23 cellular contexts compared by ENCODE assay signal in genomic region chr11:113457784-113458183, GRCh38. TPM values are rescaled to one million over a fixed set of nuclear protein-coding genes. Genes with fewer than 3 reads are reported as not detected.
DNase-seq lines count a peak whose midpoint lies in the region; FAIRE-seq and TF ChIP-seq lines count a peak whose summit lies in the region.
"Had no signal": no experiment of that assay in that cellular context is flagged by ENCODE, and none has a peak within 500 bp of the region (broad histone marks: within the 10 kb centered on the region; RNA-seq: fewer than 3 reads in every experiment).

No MANE protein-coding gene starts in this region.

- FAIRE-seq in urothelium cell line (lab: Jason Lieb, UNC), result no peak
- FAIRE-seq: HTR-8/SVneo, kidney had no signal

- H3K4me1 Mint-ChIP-seq in MCF 10A (ENCODE audit: insufficient read depth, unreplicated experiment), result no peaks in the 10 kb centered on the region
- H3K4me1 Mint-ChIP-seq: activated CD4-positive, alpha-beta memory T cell treated with anti-CD3 and anti-CD28 coated beads, Interleukin-2, amount 10 ng/mL, durations not matched to agents 7 days and 5 days; activated naive CD4-positive, alpha-beta T cell treated with anti-CD3 and anti-CD28 coated beads, Interleukin-2, amount 50 U/mL, for 24 hours; natural killer cell had no signal

- no peak overlapping the region for H3K4me3 Mint-ChIP-seq in MCF 10A (ENCODE audit: unreplicated experiment)
- H3K4me3 Mint-ChIP-seq: activated CD4-positive, alpha-beta memory T cell treated with anti-CD3 and anti-CD28 coated beads, Interleukin-2, amount 10 ng/mL, durations not matched to agents 7 days and 5 days; activated naive CD4-positive, alpha-beta T cell treated with anti-CD3 and anti-CD28 coated beads, Interleukin-2, amount 50 U/mL, for 24 hours; CD8-positive, alpha-beta T cell; natural killer cell had no signal

- H3K36me3 ChIP-seq in effector memory CD4-positive, alpha-beta T cell (ENCODE audit: control insufficient read depth, insufficient read depth, low read length), result no peaks in the 10 kb centered on the region
- H3K36me3 ChIP-seq: heart right ventricle, uterus had no signal

- no peaks in the 10 kb centered on the region for H3K4me1 ChIP-seq in effector memory CD4-positive, alpha-beta T cell (ENCODE audit: control insufficient read depth, insufficient read depth, low read length, poor library complexity, severe bottlenecking)
- H3K4me1 ChIP-seq: heart right ventricle, uterus had no signal

- no peak overlapping the region for H3K27ac Mint-ChIP-seq in MCF 10A (ENCODE audit: low read depth, unreplicated experiment)
- H3K27ac Mint-ChIP-seq: activated CD4-positive, alpha-beta memory T cell treated with anti-CD3 and anti-CD28 coated beads, Interleukin-2, amount 10 ng/mL, durations not matched to agents 7 days and 5 days; activated naive CD4-positive, alpha-beta T cell treated with anti-CD3 and anti-CD28 coated beads, Interleukin-2, amount 50 U/mL, for 24 hours; CD8-positive, alpha-beta T cell; natural killer cell had no signal

- intact Hi-C loops in MCF 10A (cut with micrococcal nuclease), result no loop called here

- H3K27me3 Mint-ChIP-seq in MCF 10A (ENCODE audit: insufficient read depth, unreplicated experiment), result no peaks in the 10 kb centered on the region

- TF ChIP-seq CTCF in MCF 10A (IDR thresholded peaks at IDR 0.05; ENCODE audit: unreplicated experiment), result no peak

- H3K36me3 Mint-ChIP-seq in MCF 10A (ENCODE audit: insufficient read depth, unreplicated experiment), result no peaks in the 10 kb centered on the region
- H3K36me3 Mint-ChIP-seq: activated naive CD4-positive, alpha-beta T cell treated with anti-CD3 and anti-CD28 coated beads, Interleukin-2, amount 50 U/mL, for 24 hours; CD8-positive, alpha-beta T cell; natural killer cell had no signal

- H3K9me3 ChIP-seq in effector memory CD4-positive, alpha-beta T cell (ENCODE audit: control insufficient read depth, low read length), result no peaks in the 10 kb centered on the region
- H3K9me3 ChIP-seq: heart right ventricle, uterus had no signal

- peaks cover 2% of the 10 kb centered on the region for H3K27me3 ChIP-seq in effector memory CD4-positive, alpha-beta T cell (replicated peaks; ENCODE audit: control insufficient read depth, insufficient read depth, low read length, poor library complexity, severe bottlenecking)
- H3K27me3 ChIP-seq: uterus had no signal

- DNase-seq in DMS 273 treated with DMSO at 0.1 percent for 48 hours (lab: John Stamatoyannopoulos, UW), result peak; percentile 60
- DNase-seq in NCI-H146 treated with DMSO at 0.1 percent for 48 hours (lab: John Stamatoyannopoulos, UW; ENCODE audit: unreplicated experiment), result peak; percentile 57
- DNase-seq in NCI-H82 (lab: John Stamatoyannopoulos, UW), result peak; percentile 90
- DNase-seq in iPS-NIHi7 (ENCODE audit: extremely low spot score), result peak; percentile 58
- DNase-seq in effector memory CD4-positive, alpha-beta T cell, result no peak
- no peak for DNase-seq in urothelium cell line (ENCODE audit: low spot score)
- no peak for DNase-seq in DMS114 treated with DMSO at 0.1 percent for 48 hours (lab: John Stamatoyannopoulos, UW; ENCODE audit: unreplicated experiment)
- DNase-seq in MCF 10A (ENCODE audit: unreplicated experiment), result no peak
- DNase-seq: activated CD4-positive, alpha-beta memory T cell treated with anti-CD3 and anti-CD28 coated beads, Interleukin-2, amount 10 ng/mL, durations not matched to agents 7 days and 5 days; activated T-cell treated with anti-CD3 and anti-CD28 coated beads, Interleukin-2, amount 50 U/mL, for 1 hour; CD8-positive, alpha-beta T cell; heart right ventricle; kidney; natural killer cell; stimulated activated CD4-positive, alpha-beta T cell treated with anti-CD3 and anti-CD28 coated beads, Interleukin-4, amount 100 ng/mL, for 1 hour; uterus had no signal

- no peaks in the 10 kb centered on the region for H3K9me3 Mint-ChIP-seq in MCF 10A (ENCODE audit: unreplicated experiment)
- H3K9me3 Mint-ChIP-seq: activated CD4-positive, alpha-beta memory T cell treated with anti-CD3 and anti-CD28 coated beads, Interleukin-2, amount 10 ng/mL, durations not matched to agents 7 days and 5 days; activated naive CD4-positive, alpha-beta T cell treated with anti-CD3 and anti-CD28 coated beads, Interleukin-2, amount 50 U/mL, for 24 hours; CD8-positive, alpha-beta T cell; natural killer cell had no signal

- no peak overlapping the region for H3K27ac ChIP-seq in effector memory CD4-positive, alpha-beta T cell (ENCODE audit: insufficient read depth, low read length, poor library complexity, severe bottlenecking)
- H3K27ac ChIP-seq: heart right ventricle, skin epidermis, uterus, VCaP had no signal

- H3K4me3 ChIP-seq in effector memory CD4-positive, alpha-beta T cell (ENCODE audit: insufficient read depth, low read depth, low read length, poor library complexity, severe bottlenecking), result no peak overlapping the region
- H3K4me3 ChIP-seq: heart right ventricle, skin epidermis, uterus had no signal

- POLR2A ChIA-PET in MCF 10A (lab: Yijun Ruan, JAX), result interaction anchor here (0.6 to 0.8 kb wide), 2 partner anchors 10 to 88 kb away, joined by 3 read pairs; no protein-coding TSS in a partner anchor

- CTCF ChIA-PET in MCF 10A (lab: Yijun Ruan, JAX), result interaction anchor here (0.9 kb wide), 1 partner anchor 152 kb away, joined by 3 read pairs; no protein-coding TSS in a partner anchor

- BruUV-seq in MCF 10A (replicated peaks; lab: Mats Ljungman, UMichigan), result no TSS peak

RNA-seq across cellular contexts. Expression of gene DRD2, which starts 17.4 kb away (rescaled TPM):
- 0.28 and 0.96 TPM in 2 replicates for total RNA-seq in MCF 10A (2022)
- total RNA-seq: CD8-positive, alpha-beta T cell; chondrocyte; natural killer cell; Right ventricle myocardium inferior; T-helper 1 cell treated with Interleukin-12 subunit alpha and Interleukin-12 subunit beta and Interleukin-4 antibody, amounts not matched to agents 30 ng/mL and 1 ng/mL, for 36 hours; uterus had no signal

Comparison
In these comparisons a context has a peak if more than half of its experiments do, and no peak if none do; other contexts are left out.
1. DNase-seq: peak in DMS 273 treated with DMSO at 0.1 percent for 48 hours (single experiment), NCI-H146 treated with DMSO at 0.1 percent for 48 hours (single experiment), NCI-H82 (single experiment) and iPS-NIHi7 (single experiment); none in effector memory CD4-positive, alpha-beta T cell (0 of 3), urothelium cell line (single experiment), DMS114 treated with DMSO at 0.1 percent for 48 hours (single experiment) and MCF 10A (single experiment).